In genomic region chr17:17564896-17565295, GRCh38 we compare ENCODE assay signal across 27 cellular contexts. TPM values are rescaled to one million over a fixed set of nuclear protein-coding genes. Genes with fewer than 3 reads are reported as not detected.
DNase-seq lines count a peak whose midpoint lies in the region; ATAC-seq, FAIRE-seq and TF ChIP-seq lines count a peak whose summit lies in the region.
"Had no signal": no experiment of that assay in that cellular context is flagged by ENCODE, and none has a peak within 500 bp of the region (broad histone marks: within the 10 kb centered on the region; RNA-seq: fewer than 3 reads in every experiment).

No MANE protein-coding gene starts in this region.

- H3K4me1 ChIP-seq in astrocyte (ENCODE audit: insufficient read depth, low read length) = no peaks in the 10 kb centered on the region
- peaks cover 57 to 91% (median 87%) of the 10 kb centered on the region in 4 donors for H3K4me1 ChIP-seq in stomach
- H3K4me1 ChIP-seq in effector memory CD4-positive, alpha-beta T cell (ENCODE audit: control insufficient read depth, insufficient read depth, low read length, poor library complexity, severe bottlenecking) = no peaks in the 10 kb centered on the region
- H3K4me1 ChIP-seq: SJSA1 had no signal

- CTCF ChIA-PET in activated CD8-positive, alpha-beta T cell treated with anti-CD3 and anti-CD28 coated beads, Interleukin-2, amount 10 ng/mL, durations not matched to agents 7 days and 5 days (lab: Charles Lee) = interaction anchor here (1.9 kb wide), 1 partner anchor 68 kb away, joined by 6 read pairs; the partner anchor contains the start of gene RASD1

- H3K4me3 ChIP-seq in astrocyte (ENCODE audit: insufficient read depth, low read depth, low read length) (no peak overlapping the region), stomach (no peak overlapping the region)
- H3K4me3 ChIP-seq in effector memory CD4-positive, alpha-beta T cell (ENCODE audit: insufficient read depth, low read depth, low read length, poor library complexity, severe bottlenecking) = no peak overlapping the region
- H3K4me3 ChIP-seq: breast epithelium, gastroesophageal sphincter, SJSA1 had no signal

- ATAC-seq in activated CD8-positive, alpha-beta T cell treated with anti-CD3 and anti-CD28 coated beads, Interleukin-2, amount 10 ng/mL, durations not matched to agents 7 days and 5 days = no peak
- ATAC-seq: gastroesophageal sphincter; natural killer cell treated with Interleukin-12 subunit alpha and Interleukin-12 subunit beta and Interleukin-15 and Interleukin-18, amount 100 ng/mL, for 72 hours; stimulated activated naive CD8-positive, alpha-beta T cell treated with anti-CD3 and anti-CD28 coated beads, Interleukin-15, amount 100 ng/mL, for 72 hours had no signal

- no peaks in the 10 kb centered on the region for H3K36me3 ChIP-seq in astrocyte (ENCODE audit: insufficient read depth, low read length)
- H3K36me3 ChIP-seq in stomach = no peaks in the 10 kb centered on the region
- H3K36me3 ChIP-seq in effector memory CD4-positive, alpha-beta T cell (ENCODE audit: control insufficient read depth, insufficient read depth, low read length) = no peaks in the 10 kb centered on the region
- H3K36me3 ChIP-seq: breast epithelium, gastroesophageal sphincter, SJSA1 had no signal

- TF ChIP-seq EP300 in stomach (IDR thresholded peaks at IDR 0.05) = no peak

- H2AFZ ChIP-seq in astrocyte (ENCODE audit: low read depth, low read length) = no peak overlapping the region

- peaks cover 71% of the 10 kb centered on the region for H4K20me1 ChIP-seq in astrocyte (ENCODE audit: insufficient read depth, low read length)

- 72 to 87% (median 79%) methylated on average over 4 to 5 of the region's 5 CpGs for WGBS in stomach, 5 donors

- no peaks in the 10 kb centered on the region for H3K9me3 Mint-ChIP-seq in astrocyte (ENCODE audit: unreplicated experiment)
- H3K9me3 Mint-ChIP-seq in activated CD8-positive, alpha-beta T cell treated with anti-CD3 and anti-CD28 coated beads, Interleukin-2, amount 10 ng/mL, durations not matched to agents 7 days and 5 days (ENCODE audit: insufficient read depth) = no peaks in the 10 kb centered on the region
- H3K9me3 Mint-ChIP-seq: activated T-cell treated with anti-CD3 and anti-CD28 coated beads, Interleukin-2, amount 50 U/mL, for 24 hours; CD4-positive, alpha-beta memory T cell; natural killer cell treated with Interleukin-12 subunit alpha and Interleukin-12 subunit beta and Interleukin-15 and Interleukin-18, amount 100 ng/mL, for 72 hours; stimulated activated naive CD8-positive, alpha-beta T cell treated with anti-CD3 and anti-CD28 coated beads, Interleukin-15, amount 100 ng/mL, for 72 hours had no signal

- no peak for TF ChIP-seq POLR2A in stomach (IDR thresholded peaks at IDR 0.05)

- H3K4me3 Mint-ChIP-seq in astrocyte (ENCODE audit: unreplicated experiment) = no peak overlapping the region
- H3K4me3 Mint-ChIP-seq in activated CD8-positive, alpha-beta T cell treated with anti-CD3 and anti-CD28 coated beads, Interleukin-2, amount 10 ng/mL, durations not matched to agents 7 days and 5 days = no peak overlapping the region
- H3K4me3 Mint-ChIP-seq: activated T-cell treated with anti-CD3 and anti-CD28 coated beads, Interleukin-2, amount 50 U/mL, for 24 hours; CD4-positive, alpha-beta memory T cell; natural killer cell treated with Interleukin-12 subunit alpha and Interleukin-12 subunit beta and Interleukin-15 and Interleukin-18, amount 100 ng/mL, for 72 hours; stimulated activated naive CD8-positive, alpha-beta T cell treated with anti-CD3 and anti-CD28 coated beads, Interleukin-15, amount 100 ng/mL, for 72 hours had no signal

- peaks cover 27% of the 10 kb centered on the region for H3K27me3 Mint-ChIP-seq in astrocyte (ENCODE audit: low read depth, unreplicated experiment)
- H3K27me3 Mint-ChIP-seq in activated CD8-positive, alpha-beta T cell treated with anti-CD3 and anti-CD28 coated beads, Interleukin-2, amount 10 ng/mL, durations not matched to agents 7 days and 5 days (ENCODE audit: low read depth) = no peaks in the 10 kb centered on the region
- H3K27me3 Mint-ChIP-seq: activated T-cell treated with anti-CD3 and anti-CD28 coated beads, Interleukin-2, amount 50 U/mL, for 24 hours; CD4-positive, alpha-beta memory T cell; natural killer cell treated with Interleukin-12 subunit alpha and Interleukin-12 subunit beta and Interleukin-15 and Interleukin-18, amount 100 ng/mL, for 72 hours; stimulated activated naive CD8-positive, alpha-beta T cell treated with anti-CD3 and anti-CD28 coated beads, Interleukin-15, amount 100 ng/mL, for 72 hours had no signal

- no peak for FAIRE-seq in astrocyte (lab: Jason Lieb, UNC)
- FAIRE-seq: colon, RCC 7860 had no signal

- DNase-seq in NCI-H510A treated with DMSO at 0.1 percent for 48 hours (lab: John Stamatoyannopoulos, UW) = peak; percentile 35
- DNase-seq in NCI-H510A (lab: John Stamatoyannopoulos, UW) = no peak
- DNase-seq in astrocyte (ENCODE audit: low read depth) = no peak
- DNase-seq in islet precursor cell = peak; percentile 73
- no peak for DNase-seq in stomach
- no peak for DNase-seq in effector memory CD4-positive, alpha-beta T cell
- no peak for DNase-seq in epidermal melanocyte (ENCODE audit: insufficient read length, low spot score)
- DNase-seq in activated CD8-positive, alpha-beta T cell treated with anti-CD3 and anti-CD28 coated beads, Interleukin-2, amount 10 ng/mL, durations not matched to agents 7 days and 5 days = no peak
- DNase-seq: activated CD4-positive, alpha-beta T cell treated with anti-CD3 and anti-CD28 coated beads for 1 hour; activated CD8-positive, alpha-beta memory T cell treated with anti-CD3 and anti-CD28 coated beads for 24 hours; activated naive CD4-positive, alpha-beta T cell; activated T-cell treated with anti-CD3 and anti-CD28 coated beads, Interleukin-2, amount 50 U/mL, for 24 hours; amniotic stem cell; CD4-positive, alpha-beta memory T cell; NCI-H1436; NCI-H2107; NCI-H446 treated with DMSO at 0.1 percent for 48 hours; posterior cingulate gyrus; stimulated activated naive CD8-positive, alpha-beta T cell treated with anti-CD3 and anti-CD28 coated beads, Interleukin-15, amount 100 ng/mL, for 72 hours; trophoblast cell had no signal

- TF ChIP-seq CTCF in astrocyte (IDR thresholded peaks at IDR 0.05; ENCODE audit: insufficient read depth, low read depth, low read length) (no peak), stomach (IDR thresholded peaks at IDR 0.05) (no peak)

- H3K27ac ChIP-seq in astrocyte (ENCODE audit: low read depth, low read length) (no peak overlapping the region), stomach (peak overlapping the region in 3 of 5 donors; percentile 29 to 87 (median 50))
- no peak overlapping the region for H3K27ac ChIP-seq in effector memory CD4-positive, alpha-beta T cell (ENCODE audit: insufficient read depth, low read length, poor library complexity, severe bottlenecking)
- H3K27ac ChIP-seq: 22Rv1, gastroesophageal sphincter, SJSA1 had no signal

- no peak overlapping the region for H3K9ac ChIP-seq in astrocyte (ENCODE audit: low read length)

- no peaks in the 10 kb centered on the region for H3K79me2 ChIP-seq in astrocyte (ENCODE audit: insufficient read depth, low read length)

- intact Hi-C loops in stomach (cut with DNase I; ENCODE audit: low total_unique reads) = no loop called here

- H3K27ac Mint-ChIP-seq in astrocyte (ENCODE audit: unreplicated experiment) = peak overlapping the region; percentile 26
- H3K27ac Mint-ChIP-seq in activated CD8-positive, alpha-beta T cell treated with anti-CD3 and anti-CD28 coated beads, Interleukin-2, amount 10 ng/mL, durations not matched to agents 7 days and 5 days = no peak overlapping the region
- H3K27ac Mint-ChIP-seq: activated T-cell treated with anti-CD3 and anti-CD28 coated beads, Interleukin-2, amount 50 U/mL, for 24 hours; natural killer cell treated with Interleukin-12 subunit alpha and Interleukin-12 subunit beta and Interleukin-15 and Interleukin-18, amount 100 ng/mL, for 72 hours had no signal

- POLR2A ChIA-PET in activated CD8-positive, alpha-beta T cell treated with anti-CD3 and anti-CD28 coated beads, Interleukin-2, amount 10 ng/mL, durations not matched to agents 7 days and 5 days (lab: Charles Lee) = no interaction called here

- H3K27me3 ChIP-seq in astrocyte (ENCODE audit: insufficient read depth, low read length) (no peaks in the 10 kb centered on the region), stomach (no peaks in the 10 kb centered on the region)
- no peaks in the 10 kb centered on the region for H3K27me3 ChIP-seq in effector memory CD4-positive, alpha-beta T cell (replicated peaks; ENCODE audit: control insufficient read depth, insufficient read depth, low read length, poor library complexity, severe bottlenecking)
- H3K27me3 ChIP-seq: breast epithelium, gastroesophageal sphincter, SJSA1 had no signal

- no peaks in the 10 kb centered on the region for H3K9me3 ChIP-seq in astrocyte (ENCODE audit: insufficient read depth, low read depth, low read length)
- H3K9me3 ChIP-seq in stomach = no peaks in the 10 kb centered on the region
- no peaks in the 10 kb centered on the region for H3K9me3 ChIP-seq in effector memory CD4-positive, alpha-beta T cell (ENCODE audit: control insufficient read depth, low read length)
- H3K9me3 ChIP-seq: breast epithelium, gastroesophageal sphincter, SJSA1 had no signal

- H3K4me2 ChIP-seq in astrocyte (ENCODE audit: low read length) = no peak overlapping the region

- H3K4me1 Mint-ChIP-seq in astrocyte (ENCODE audit: low read depth, unreplicated experiment) = no peaks in the 10 kb centered on the region
- no peaks in the 10 kb centered on the region for H3K4me1 Mint-ChIP-seq in activated CD8-positive, alpha-beta T cell treated with anti-CD3 and anti-CD28 coated beads, Interleukin-2, amount 10 ng/mL, durations not matched to agents 7 days and 5 days (ENCODE audit: low read depth)

- H3K36me3 Mint-ChIP-seq in astrocyte (ENCODE audit: low read depth, unreplicated experiment) = no peaks in the 10 kb centered on the region
- H3K36me3 Mint-ChIP-seq in activated CD8-positive, alpha-beta T cell treated with anti-CD3 and anti-CD28 coated beads, Interleukin-2, amount 10 ng/mL, durations not matched to agents 7 days and 5 days (ENCODE audit: low read depth) = no peaks in the 10 kb centered on the region
- H3K36me3 Mint-ChIP-seq: CD4-positive, alpha-beta memory T cell; natural killer cell treated with Interleukin-12 subunit alpha and Interleukin-12 subunit beta and Interleukin-15 and Interleukin-18, amount 100 ng/mL, for 72 hours had no signal

RNA-seq across cellular contexts. Expression of gene PEMT, which starts 26.6 kb away (rescaled TPM):
- 19.5 and 25.4 TPM in 2 replicates for total RNA-seq in astrocyte
- 10 to 100 TPM in 4 of 5 donors, 1 to 10 TPM in 1; 7.0 to 44.6 (median 30.3) TPM for total RNA-seq in stomach
- 10 to 100 TPM; 13.3 to 38.1 (median 23.7) TPM for polyA plus RNA-seq in stomach
- total RNA-seq in activated CD8-positive, alpha-beta T cell treated with anti-CD3 and anti-CD28 coated beads, Interleukin-2, amount 10 ng/mL, durations not matched to agents 7 days and 5 days = 10 to 100 TPM; 14.1 to 17.2 TPM

Comparison
In these comparisons a context has a peak if more than half of its experiments do, and no peak if none do; other contexts are left out.
1. DNase-seq: peak in NCI-H510A treated with DMSO at 0.1 percent for 48 hours (single experiment) and islet precursor cell (single experiment); none in NCI-H510A (single experiment), astrocyte (single experiment), stomach (single experiment), effector memory CD4-positive, alpha-beta T cell (0 of 3), epidermal melanocyte (single experiment) and activated CD8-positive, alpha-beta T cell treated with anti-CD3 and anti-CD28 coated beads, Interleukin-2, amount 10 ng/mL, durations not matched to agents 7 days and 5 days (single experiment).
2. H3K27ac ChIP-seq: peak in stomach (3 of 5); none in astrocyte (single experiment) and effector memory CD4-positive, alpha-beta T cell (single experiment).